Comparison of ENCODE assay signal across 8 cellular contexts in genomic region chr7:151276651-151277590, GRCh38.
DNase-seq lines count a peak whose midpoint lies in the region; ATAC-seq and TF ChIP-seq lines count a peak whose summit lies in the region.

No MANE protein-coding gene starts in this region.

- no peaks in the 10 kb centered on the region for H3K9me3 Mint-ChIP-seq in nephron progenitor cell
- no peaks in the 10 kb centered on the region for H3K9me3 Mint-ChIP-seq in stimulated activated naive CD8-positive, alpha-beta T cell treated with anti-CD3 and anti-CD28 coated beads, Interleukin-15, Interleukin-2, amounts not matched to agents 100 ng/mL and 50 ng/mL, for 24 hours

- H3K36me3 Mint-ChIP-seq in nephron progenitor cell (ENCODE audit: low read depth), result no peaks in the 10 kb centered on the region
- H3K36me3 Mint-ChIP-seq in stimulated activated naive CD8-positive, alpha-beta T cell treated with anti-CD3 and anti-CD28 coated beads, Interleukin-15, Interleukin-2, amounts not matched to agents 100 ng/mL and 50 ng/mL, for 24 hours (ENCODE audit: low read depth), result no peaks in the 10 kb centered on the region

- H3K79me2 ChIP-seq in OCI-LY3 (ENCODE audit: low read length), result no peaks in the 10 kb centered on the region

- H3K27ac ChIP-seq in HL-60 (replicated peaks) (no peak overlapping the region), OCI-LY3 (ENCODE audit: low read length) (no peak overlapping the region)

- no peak for ATAC-seq in GM21381 (IDR thresholded peaks at IDR 0.05; ENCODE audit: unreplicated experiment)

- H3K4me1 ChIP-seq in OCI-LY3 (ENCODE audit: low read length), result peaks cover 18% of the 10 kb centered on the region

- H3K27me3 ChIP-seq in HL-60 (ENCODE audit: insufficient read depth, poor library complexity, severe bottlenecking) (no peaks in the 10 kb centered on the region), OCI-LY3 (ENCODE audit: low read depth, low read length) (peaks cover 16% of the 10 kb centered on the region; the same call in 1 of the 2 replicates)

- H3K4me3 Mint-ChIP-seq in nephron progenitor cell, result peak overlapping the region; percentile 72
- peak overlapping the region; percentile 65 for H3K4me3 Mint-ChIP-seq in stimulated activated naive CD8-positive, alpha-beta T cell treated with anti-CD3 and anti-CD28 coated beads, Interleukin-15, Interleukin-2, amounts not matched to agents 100 ng/mL and 50 ng/mL, for 24 hours

- no peaks in the 10 kb centered on the region for H3K36me3 ChIP-seq in OCI-LY3 (replicated peaks; ENCODE audit: low read depth, low read length)

- H3K9me3 ChIP-seq in OCI-LY3 (ENCODE audit: insufficient read depth, low read length), result no peaks in the 10 kb centered on the region

- peak overlapping the region; percentile 98 for H2AFZ ChIP-seq in OCI-LY3 (ENCODE audit: low read depth, low read length)

- H3K27ac Mint-ChIP-seq in nephron progenitor cell, result no peak overlapping the region
- peak overlapping the region; percentile 56 for H3K27ac Mint-ChIP-seq in stimulated activated naive CD8-positive, alpha-beta T cell treated with anti-CD3 and anti-CD28 coated beads, Interleukin-15, Interleukin-2, amounts not matched to agents 100 ng/mL and 50 ng/mL, for 24 hours

- H3K4me3 ChIP-seq in HL-60 (replicated peaks; ENCODE audit: insufficient read depth, low read length), result peak overlapping the region; percentile 43
- H3K4me3 ChIP-seq in OCI-LY3 (ENCODE audit: low read length), result peak overlapping the region; percentile 79

- H4K20me1 ChIP-seq in OCI-LY3 (ENCODE audit: insufficient read depth, low read length), result no peaks in the 10 kb centered on the region

- peak; percentile 63 for DNase-seq in ELF-1 (ENCODE audit: low read depth, low spot score)
- peak; percentile 54 to 57 for DNase-seq in HL-60 (ENCODE audit: low read depth in 1 of 2, low spot score in 1 of 2)
- peak; percentile 21 to 23 for DNase-seq in activated T-helper 1 cell treated with anti-CD3 and anti-CD28 coated beads, Interleukin-2, amount 50 U/mL, for 16 hours (ENCODE audit: low read depth in 1 of 2, low spot score in 1 of 2)
- DNase-seq in fibroblast of the conjunctiva (ENCODE audit: low read depth), result peak; percentile 23
- peak; percentile 67 for DNase-seq in nephron progenitor cell

- TF ChIP-seq CTCF in HL-60 (IDR thresholded peaks at IDR 0.05; ENCODE audit: insufficient read depth, low read length) (no peak), OCI-LY3 (IDR thresholded peaks at IDR 0.05; ENCODE audit: low read depth, low read length) (no peak), nephron progenitor cell (IDR thresholded peaks at IDR 0.05) (no peak)

- peaks cover 17% of the 10 kb centered on the region for H3K4me1 Mint-ChIP-seq in nephron progenitor cell
- H3K4me1 Mint-ChIP-seq in stimulated activated naive CD8-positive, alpha-beta T cell treated with anti-CD3 and anti-CD28 coated beads, Interleukin-15, Interleukin-2, amounts not matched to agents 100 ng/mL and 50 ng/mL, for 24 hours (ENCODE audit: low read depth), result peaks cover 19% of the 10 kb centered on the region

- peaks cover 70% of the 10 kb centered on the region for H3K27me3 Mint-ChIP-seq in nephron progenitor cell (ENCODE audit: low read depth, poor library complexity)
- peaks cover 9% of the 10 kb centered on the region for H3K27me3 Mint-ChIP-seq in stimulated activated naive CD8-positive, alpha-beta T cell treated with anti-CD3 and anti-CD28 coated beads, Interleukin-15, Interleukin-2, amounts not matched to agents 100 ng/mL and 50 ng/mL, for 24 hours

- peak overlapping the region; percentile 23; the same call in 1 of the 2 replicates for H3K9ac ChIP-seq in OCI-LY3 (ENCODE audit: low read length)

- H3K4me2 ChIP-seq in OCI-LY3 (ENCODE audit: low read length), result peak overlapping the region; percentile 86
